ENCODE assay signal across 23 cellular contexts in genomic region chr15:60963557-60963956, GRCh38.
DNase-seq lines count a peak whose midpoint lies in the region; ATAC-seq and TF ChIP-seq lines count a peak whose summit lies in the region.
"Had no signal": no experiment of that assay in that cellular context is flagged by ENCODE, and none has a peak within 500 bp of the region (broad histone marks: within the 10 kb centered on the region; RNA-seq: fewer than 3 reads in every experiment).

No MANE protein-coding gene starts in this region.

- no peak overlapping the region for H3K4me3 Mint-ChIP-seq in activated CD4-positive, alpha-beta T cell treated with anti-CD3 and anti-CD28 coated beads, Interleukin-2, amount 10 ng/mL, durations not matched to agents 24 days and 14 days
- H3K4me3 Mint-ChIP-seq: CD14-positive monocyte; CD4-positive, alpha-beta memory T cell; CD4-positive, CD25-positive, alpha-beta regulatory T cell; CD8-positive, alpha-beta memory T cell had no signal

- no peak overlapping the region for H3K27ac ChIP-seq in psoas muscle
- H3K27ac ChIP-seq: BLaER1 had no signal

- peaks cover 4% of the 10 kb centered on the region for H3K9me3 Mint-ChIP-seq in activated CD4-positive, alpha-beta T cell treated with anti-CD3 and anti-CD28 coated beads, Interleukin-2, amount 10 ng/mL, durations not matched to agents 24 days and 14 days
- H3K9me3 Mint-ChIP-seq: CD4-positive, alpha-beta memory T cell; CD8-positive, alpha-beta memory T cell had no signal

- peak; percentile 49 for DNase-seq in activated CD4-positive, alpha-beta T cell treated with anti-CD3 and anti-CD28 coated beads, Interleukin-2, amount 10 ng/mL, durations not matched to agents 24 days and 14 days
- DNase-seq in activated CD4-positive, alpha-beta T cell treated with anti-CD3 and anti-CD28 coated beads for 48 hours: no peak
- DNase-seq in psoas muscle (no peak), foreskin melanocyte (no peak), HT-29 (ENCODE audit: low spot score) (no peak)
- DNase-seq: 8988T; ACHN; BE2C; C1 segment of cervical spinal cord; CD4-positive, alpha-beta memory T cell; CD4-positive, CD25-positive, alpha-beta regulatory T cell; CD8-positive, alpha-beta memory T cell; COR-L47; DMS 273 treated with DMSO at 0.1 percent for 48 hours; DMS153; DMS53; DMS79; DND-41; EL; GDM1 had no signal

- no peaks in the 10 kb centered on the region for H3K36me3 ChIP-seq in psoas muscle (ENCODE audit: insufficient read depth in 1 of 2, low read depth in 1 of 2)
- H3K36me3 ChIP-seq: BE2C, BLaER1 had no signal

- no peak overlapping the region for H3K4me3 ChIP-seq in psoas muscle
- H3K4me3 ChIP-seq: BLaER1, GM12878 had no signal

- no peaks in the 10 kb centered on the region for H3K9me3 ChIP-seq in psoas muscle
- H3K9me3 ChIP-seq: BE2C, BLaER1 had no signal

- peaks cover 13% of the 10 kb centered on the region for H3K27me3 Mint-ChIP-seq in activated CD4-positive, alpha-beta T cell treated with anti-CD3 and anti-CD28 coated beads, Interleukin-2, amount 10 ng/mL, durations not matched to agents 24 days and 14 days

- ATAC-seq in psoas muscle: peak; percentile 25 to 56 (median 40)
- ATAC-seq: GM12878 had no signal

- no peak for TF ChIP-seq CTCF in psoas muscle (IDR thresholded peaks at IDR 0.05)

- no peaks in the 10 kb centered on the region for H3K36me3 Mint-ChIP-seq in activated CD4-positive, alpha-beta T cell treated with anti-CD3 and anti-CD28 coated beads, Interleukin-2, amount 10 ng/mL, durations not matched to agents 24 days and 14 days (ENCODE audit: low read depth)
- H3K36me3 Mint-ChIP-seq: CD14-positive monocyte; CD4-positive, alpha-beta memory T cell; CD4-positive, CD25-positive, alpha-beta regulatory T cell; CD8-positive, alpha-beta memory T cell had no signal

- no peaks in the 10 kb centered on the region for H3K4me1 Mint-ChIP-seq in activated CD4-positive, alpha-beta T cell treated with anti-CD3 and anti-CD28 coated beads, Interleukin-2, amount 10 ng/mL, durations not matched to agents 24 days and 14 days
- H3K4me1 Mint-ChIP-seq: CD14-positive monocyte; CD4-positive, alpha-beta memory T cell; CD4-positive, CD25-positive, alpha-beta regulatory T cell; CD8-positive, alpha-beta memory T cell had no signal

- no peak overlapping the region for H3K27ac Mint-ChIP-seq in activated CD4-positive, alpha-beta T cell treated with anti-CD3 and anti-CD28 coated beads, Interleukin-2, amount 10 ng/mL, durations not matched to agents 24 days and 14 days
- H3K27ac Mint-ChIP-seq: CD14-positive monocyte; CD4-positive, alpha-beta memory T cell; CD4-positive, CD25-positive, alpha-beta regulatory T cell; CD8-positive, alpha-beta memory T cell had no signal

- 29 to 62% (median 40%) methylated on average over 1 of the region's 1 CpG for WGBS in psoas muscle, 3 donors

- no peaks in the 10 kb centered on the region for H3K27me3 ChIP-seq in psoas muscle (ENCODE audit: insufficient read depth in 3 of 3, low read length in 2 of 3)
- H3K27me3 ChIP-seq: BE2C, BLaER1 had no signal

- intact Hi-C loops in activated CD4-positive, alpha-beta T cell treated with anti-CD3 and anti-CD28 coated beads, Interleukin-2, amount 10 ng/mL, durations not matched to agents 24 days and 14 days (cut with micrococcal nuclease): no loop called here
- intact Hi-C loops in psoas muscle (cut with DNase I): no loop called here

- peaks cover 34% of the 10 kb centered on the region for H3K4me1 ChIP-seq in psoas muscle
- H3K4me1 ChIP-seq: BLaER1 had no signal
